1 cellular context compared by ENCODE assay signal in the genomic region with DNA sequence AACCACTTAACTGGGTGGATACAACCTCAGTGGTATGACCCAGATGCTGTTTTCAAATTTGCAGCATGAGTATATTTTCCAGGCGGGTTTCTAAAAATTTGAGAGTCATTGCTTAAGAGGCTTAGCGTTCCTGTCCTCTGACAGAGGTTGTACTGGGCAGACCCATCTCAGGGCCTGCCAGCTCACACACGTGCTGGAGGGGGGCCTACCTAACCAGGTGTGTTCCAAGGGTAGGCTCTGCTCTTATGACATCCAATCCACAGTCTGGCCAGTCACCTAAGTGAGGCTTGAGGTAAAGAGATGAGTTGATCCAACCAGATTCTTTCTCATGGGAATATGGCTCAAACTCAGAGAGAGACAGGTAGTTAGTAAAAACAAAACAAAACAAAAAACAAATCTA.
TF ChIP-seq lines count a peak whose summit lies in the region.

No MANE protein-coding gene starts in this region.

TF ChIP-seq in HCT116, 20 proteins besides CTCF, POLR2A, EP300 and RAD21 (continued from another document):
- no peak for TF ChIP-seq EGR1 (IDR thresholded peaks at IDR 0.05; ENCODE audit: low read depth)
- TF ChIP-seq POLR2AphosphoS5 (IDR thresholded peaks at IDR 0.05; ENCODE audit: low read depth, low read length), result no peak
- TF ChIP-seq JUND (IDR thresholded peaks at IDR 0.05), result no peak
- no peak for TF ChIP-seq SRF (IDR thresholded peaks at IDR 0.05; ENCODE audit: low read depth)
- TF ChIP-seq, protein P1, sequence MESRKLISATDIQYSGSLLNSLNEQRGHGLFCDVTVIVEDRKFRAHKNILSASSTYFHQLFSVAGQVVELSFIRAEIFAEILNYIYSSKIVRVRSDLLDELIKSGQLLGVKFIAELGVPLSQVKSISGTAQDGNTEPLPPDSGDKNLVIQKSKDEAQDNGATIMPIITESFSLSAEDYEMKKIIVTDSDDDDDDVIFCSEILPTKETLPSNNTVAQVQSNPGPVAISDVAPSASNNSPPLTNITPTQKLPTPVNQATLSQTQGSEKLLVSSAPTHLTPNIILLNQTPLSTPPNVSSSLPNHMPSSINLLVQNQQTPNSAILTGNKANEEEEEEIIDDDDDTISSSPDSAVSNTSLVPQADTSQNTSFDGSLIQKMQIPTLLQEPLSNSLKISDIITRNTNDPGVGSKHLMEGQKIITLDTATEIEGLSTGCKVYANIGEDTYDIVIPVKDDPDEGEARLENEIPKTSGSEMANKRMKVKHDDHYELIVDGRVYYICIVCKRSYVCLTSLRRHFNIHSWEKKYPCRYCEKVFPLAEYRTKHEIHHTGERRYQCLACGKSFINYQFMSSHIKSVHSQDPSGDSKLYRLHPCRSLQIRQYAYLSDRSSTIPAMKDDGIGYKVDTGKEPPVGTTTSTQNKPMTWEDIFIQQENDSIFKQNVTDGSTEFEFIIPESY (IDR thresholded peaks at IDR 0.05; ENCODE audit: extremely low read depth, insufficient replicate concordance, low read length), result no peak
